Comparison of ENCODE assay signal across 19 cellular contexts in the genomic region with DNA sequence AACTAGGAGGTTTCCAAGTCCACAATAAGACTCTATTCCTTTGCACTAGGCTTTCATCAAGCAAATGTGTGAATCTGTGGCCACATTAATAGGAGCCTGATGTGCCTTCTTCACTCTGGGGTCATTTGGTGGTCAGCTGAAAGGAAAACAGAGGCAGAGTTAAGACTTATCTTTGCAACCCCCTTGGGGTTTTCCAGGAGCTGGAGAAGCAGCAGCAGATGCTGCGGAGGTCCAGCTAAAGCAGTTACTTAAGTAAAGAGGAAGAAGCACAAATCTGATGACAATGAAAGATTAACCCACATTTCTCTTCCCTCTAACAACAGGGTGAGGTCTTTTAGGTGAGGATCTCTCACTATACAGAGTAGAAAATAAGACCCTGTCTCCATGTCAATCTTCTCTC.
"Had no signal": no experiment of that assay in that cellular context is flagged by ENCODE, and none has a peak within 500 bp of the region (broad histone marks: within the 10 kb centered on the region; RNA-seq: fewer than 3 reads in every experiment).

No MANE protein-coding gene starts in this region.

- H3K9me3 ChIP-seq: heart left ventricle, mucosa of descending colon, sigmoid colon, testis, tibial nerve, upper lobe of right lung had no signal

- H3K4me1 ChIP-seq: sigmoid colon, upper lobe of right lung had no signal

- ATAC-seq: left lobe of liver; mucosa of descending colon; naive thymus-derived CD8-positive, alpha-beta T cell; stimulated activated naive CD8-positive, alpha-beta T cell treated with anti-CD3 and anti-CD28 coated beads, Interleukin-15, Interleukin-2, amounts not matched to agents 100 U/mL and 50 U/mL, for 24 hours had no signal

- H3K36me3 Mint-ChIP-seq: naive thymus-derived CD8-positive, alpha-beta T cell had no signal

- H3K4me3 Mint-ChIP-seq: naive thymus-derived CD8-positive, alpha-beta T cell; neural crest cell had no signal

- H3K9me3 Mint-ChIP-seq: naive thymus-derived CD8-positive, alpha-beta T cell; neural crest cell had no signal

- H3K4me3 ChIP-seq: coronary artery, dorsolateral prefrontal cortex, heart left ventricle, mucosa of descending colon, sigmoid colon, testis, tibial nerve, upper lobe of right lung had no signal

- H3K27ac ChIP-seq: coronary artery, sigmoid colon, testis, tibial nerve had no signal

- H3K36me3 ChIP-seq: heart left ventricle, sigmoid colon, tibial nerve, upper lobe of right lung had no signal

- DNase-seq: effector CD8-positive, alpha-beta T cell; foreskin melanocyte; heart left ventricle; hippocampal formation; kidney glomerular epithelial cell; mammary epithelial cell; mucosa of descending colon; naive thymus-derived CD8-positive, alpha-beta T cell; sigmoid colon; small intestine; stimulated activated CD4-positive, alpha-beta T cell treated with anti-CD3 and anti-CD28 coated beads, Interleukin-2, amount 100 ng/mL, for 48 hours; stimulated activated naive CD8-positive, alpha-beta T cell treated with anti-CD3 and anti-CD28 coated beads, Interleukin-15, Interleukin-2, amounts not matched to agents 100 U/mL and 50 U/mL, for 24 hours; testis; upper lobe of right lung had no signal

- H3K27me3 ChIP-seq: dorsolateral prefrontal cortex, heart left ventricle, testis, tibial nerve, upper lobe of right lung had no signal
